8 cellular contexts compared by ENCODE assay signal in the genomic region with DNA sequence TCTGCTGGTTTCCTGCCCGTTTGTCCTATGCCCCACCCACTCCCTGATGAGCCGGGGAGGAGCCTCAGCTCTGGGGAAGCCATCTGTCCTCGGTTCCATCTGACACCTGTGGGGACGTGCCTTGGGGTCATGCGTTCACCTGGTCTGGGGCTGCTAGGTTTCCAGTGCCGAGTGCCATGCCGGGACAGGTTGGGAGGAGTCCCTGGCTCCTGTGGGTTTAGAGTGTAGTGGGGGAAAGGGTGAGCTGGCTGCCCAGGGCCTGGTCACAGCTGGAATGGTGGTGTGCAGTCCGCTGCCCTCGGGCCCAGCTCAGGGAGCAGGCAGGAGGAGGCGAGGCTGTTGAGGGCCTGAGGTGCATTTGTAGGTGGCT. TPM values are rescaled to one million over a fixed set of nuclear protein-coding genes. Genes with fewer than 3 reads are reported as not detected.
DNase-seq lines count a peak whose midpoint lies in the region; ATAC-seq and TF ChIP-seq lines count a peak whose summit lies in the region.

No MANE protein-coding gene starts in this region.

- peak overlapping the region; percentile 24 for H3K27ac ChIP-seq in OCI-LY1 (ENCODE audit: low read depth, low read length, poor library complexity, severe bottlenecking)
- H3K27ac ChIP-seq in breast epithelium: peak overlapping the region; percentile 81 to 91
- H3K27ac ChIP-seq in upper lobe of right lung: no peak overlapping the region

- no peaks in the 10 kb centered on the region for H3K36me3 ChIP-seq in OCI-LY1 (ENCODE audit: insufficient read depth, low read length)
- H3K36me3 ChIP-seq in breast epithelium: no peaks in the 10 kb centered on the region
- no peaks in the 10 kb centered on the region for H3K36me3 ChIP-seq in upper lobe of right lung

- peak overlapping the region; percentile 66; the same call in 1 of the 2 replicates for H3K9ac ChIP-seq in OCI-LY1 (ENCODE audit: low read length)

- ATAC-seq in memory B cell (ENCODE audit: low read depth) (no peak), upper lobe of right lung (no peak), GM21528 (IDR thresholded peaks at IDR 0.05; ENCODE audit: low FRiP score, unreplicated experiment) (no peak)

- no peaks in the 10 kb centered on the region for H4K20me1 ChIP-seq in OCI-LY1 (ENCODE audit: insufficient read depth, low read length)

- H3K27me3 ChIP-seq in OCI-LY1 (ENCODE audit: insufficient read depth, low read length) (no peaks in the 10 kb centered on the region), breast epithelium (no peaks in the 10 kb centered on the region), upper lobe of right lung (no peaks in the 10 kb centered on the region)

- peaks cover 29% of the 10 kb centered on the region for H3K4me1 Mint-ChIP-seq in memory B cell

- H3K79me2 ChIP-seq in OCI-LY1 (ENCODE audit: insufficient read depth, low read length): no peaks in the 10 kb centered on the region

- TF ChIP-seq CTCF in OCI-LY1 (IDR thresholded peaks at IDR 0.05; ENCODE audit: low read length) (no peak), breast epithelium (IDR thresholded peaks at IDR 0.05) (no peak), upper lobe of right lung (IDR thresholded peaks at IDR 0.05) (no peak)

- H3K9me3 ChIP-seq in OCI-LY1 (ENCODE audit: low read length) (no peaks in the 10 kb centered on the region), breast epithelium (no peaks in the 10 kb centered on the region), upper lobe of right lung (no peaks in the 10 kb centered on the region)

- H3F3A ChIP-seq in OCI-LY1 (ENCODE audit: insufficient read depth, low read length): no peaks in the 10 kb centered on the region

- no peaks in the 10 kb centered on the region for H3K27me3 Mint-ChIP-seq in memory B cell

- no peaks in the 10 kb centered on the region for H3K9me3 Mint-ChIP-seq in memory B cell

- no peak overlapping the region for H2AFZ ChIP-seq in OCI-LY1 (ENCODE audit: low read length)

- TF ChIP-seq POLR2A in breast epithelium (IDR thresholded peaks at IDR 0.05): no peak

- DNase-seq in NCI-H2227 (lab: John Stamatoyannopoulos, UW; ENCODE audit: unreplicated experiment) (peak; percentile 20), NCI-H2227 treated with DMSO at 0.1 percent for 48 hours (lab: John Stamatoyannopoulos, UW) (no peak), breast epithelium (ENCODE audit: low spot score in 2 of 2) (peak in 1 of 2 donors; percentile 52), memory B cell (ENCODE audit: low spot score in 2 of 2) (no peak), upper lobe of right lung (no peak), NCI-H1694 (lab: John Stamatoyannopoulos, UW) (no peak)

- peak overlapping the region; percentile 68 for H3K4me3 ChIP-seq in OCI-LY1 (ENCODE audit: low read depth, low read length, poor library complexity, severe bottlenecking)
- H3K4me3 ChIP-seq in breast epithelium: peak overlapping the region; percentile 67 to 78 (median 75)
- H3K4me3 ChIP-seq in upper lobe of right lung: peak overlapping the region; percentile 64

- no peaks in the 10 kb centered on the region for H3K9me2 ChIP-seq in OCI-LY1 (ENCODE audit: low read depth, low read length)

- H3K36me3 Mint-ChIP-seq in memory B cell: no peaks in the 10 kb centered on the region

- H3K27ac Mint-ChIP-seq in memory B cell: peak overlapping the region; percentile 19

- H3K4me3 Mint-ChIP-seq in memory B cell: peak overlapping the region; percentile 61

- H3K4me1 ChIP-seq in OCI-LY1 (ENCODE audit: insufficient read depth, low read length, severe bottlenecking): peaks cover 58% of the 10 kb centered on the region
- peaks cover 8 to 34% of the 10 kb centered on the region in 2 donors for H3K4me1 ChIP-seq in breast epithelium
- peaks cover 47% of the 10 kb centered on the region for H3K4me1 ChIP-seq in upper lobe of right lung

- intact Hi-C loops in breast epithelium (cut with DNase I; ENCODE audit: low total_unique reads): loop anchor here (1.0 kb wide), 1 partner anchor 17 kb away; no protein-coding TSS in a partner anchor
- intact Hi-C loops in upper lobe of right lung (cut with DNase I): no loop called here

- H3K4me2 ChIP-seq in OCI-LY1 (ENCODE audit: low read length): peak overlapping the region; percentile 77

RNA-seq across cellular contexts. Expression of a gene that starts 2.5 kb away (rescaled TPM):
- total RNA-seq in breast epithelium (10 to 100 TPM; 25.0 to 55.3 (median 40.3) TPM), upper lobe of right lung (39.0 TPM)
